Comparison of ENCODE assay signal across 7 cellular contexts in genomic region chr2:20052229-20052871, GRCh38. TPM values are rescaled to one million over a fixed set of nuclear protein-coding genes. Genes with fewer than 3 reads are reported as not detected.
DNase-seq lines count a peak whose midpoint lies in the region; ATAC-seq and TF ChIP-seq lines count a peak whose summit lies in the region.

No MANE protein-coding gene starts in this region.

- no CpG with 5 or more reads among the region's 10 CpGs for WGBS in iPS DF 6.9 (ENCODE audit: insufficient coverage, insufficient read length)

- H3K36me3 Mint-ChIP-seq in stimulated activated naive B cell treated with anti-CD40 and anti-IgM and Interleukin-4, amounts not matched to agents 10 μg/mL and 1 μg/mL and 100 μg/mL, for 72 hours = no peaks in the 10 kb centered on the region
- H3K36me3 Mint-ChIP-seq in activated T-cell treated with anti-CD3 and anti-CD28 coated beads, Interleukin-2, amount 50 U/mL, for 72 hours (ENCODE audit: insufficient read depth in 2 of 2) = peaks cover 6 to 7% of the 10 kb centered on the region in 2 donors

- H3K27ac Mint-ChIP-seq in stimulated activated naive B cell treated with anti-CD40 and anti-IgM and Interleukin-4, amounts not matched to agents 10 μg/mL and 1 μg/mL and 100 μg/mL, for 72 hours = no peak overlapping the region
- no peak overlapping the region for H3K27ac Mint-ChIP-seq in activated T-cell treated with anti-CD3 and anti-CD28 coated beads, Interleukin-2, amount 50 U/mL, for 72 hours

- POLR2A ChIA-PET in HEK293 (lab: Yijun Ruan, JAX) (interaction anchor here (1.0 to 2.1 kb wide), 5 partner anchors 11 to 395 kb away, joined by 3 to 11 read pairs (median 5); partner anchors contain the start of genes RHOB and WDR35), RWPE1 (lab: Yijun Ruan, JAX; ENCODE audit: low non-redundant PET) (interaction anchor here (0.5 to 1.9 kb wide), 3 partner anchors 10 to 19 kb away, joined by 3 to 7 read pairs (median 4); no protein-coding TSS in a partner anchor)

- peak; percentile 38 for DNase-seq in RWPE1 (ENCODE audit: low spot score)
- no peak for DNase-seq in iPS DF 6.9 (ENCODE audit: low read depth, low spot score)
- DNase-seq in stimulated activated naive B cell treated with anti-CD40 and anti-IgM and Interleukin-4, amounts not matched to agents 10 μg/mL and 1 μg/mL and 100 μg/mL, for 72 hours = no peak
- DNase-seq in activated T-cell treated with anti-CD3 and anti-CD28 coated beads, Interleukin-2, amount 50 U/mL, for 72 hours = no peak
- DNase-seq in GDM1 (lab: John Stamatoyannopoulos, UW) = no peak

- H3K27me3 Mint-ChIP-seq in stimulated activated naive B cell treated with anti-CD40 and anti-IgM and Interleukin-4, amounts not matched to agents 10 μg/mL and 1 μg/mL and 100 μg/mL, for 72 hours = peaks cover 14% of the 10 kb centered on the region in 2 donors
- peaks cover 25% of the 10 kb centered on the region for H3K27me3 Mint-ChIP-seq in activated T-cell treated with anti-CD3 and anti-CD28 coated beads, Interleukin-2, amount 50 U/mL, for 72 hours (ENCODE audit: low read depth)

- H3K36me3 ChIP-seq in HEK293 (ENCODE audit: control insufficient read depth in 2 of 2, insufficient read depth in 1 of 2, low read length in 2 of 2) = no peaks in the 10 kb centered on the region
- no peaks in the 10 kb centered on the region for H3K36me3 ChIP-seq in iPS DF 6.9 (ENCODE audit: control insufficient read depth, insufficient read depth, low read length)

- TF ChIP-seq CTCF in HEK293 (tag by site-specific recombination; IDR thresholded peaks at IDR 0.05) (no peak), RWPE1 (conservative IDR thresholded peaks at IDR 0.05; ENCODE audit: low read depth) (no peak)

- H3K27me3 ChIP-seq in iPS DF 6.9 (ENCODE audit: control insufficient read depth, insufficient read depth, low read length) = no peaks in the 10 kb centered on the region

- H3K27ac ChIP-seq in HEK293 (ENCODE audit: extremely low read depth, low read depth, low read length) (peak overlapping the region; percentile 83; the same call in 1 of the 2 replicates), RWPE1 (peak overlapping the region; percentile 97), iPS DF 6.9 (ENCODE audit: low read length) (no peak overlapping the region), temporal lobe (ENCODE audit: low read depth, low read length) (peak overlapping the region; percentile 97)

- H3K4me3 Mint-ChIP-seq in stimulated activated naive B cell treated with anti-CD40 and anti-IgM and Interleukin-4, amounts not matched to agents 10 μg/mL and 1 μg/mL and 100 μg/mL, for 72 hours = no peak overlapping the region
- no peak overlapping the region for H3K4me3 Mint-ChIP-seq in activated T-cell treated with anti-CD3 and anti-CD28 coated beads, Interleukin-2, amount 50 U/mL, for 72 hours

- peaks cover 10 to 23% of the 10 kb centered on the region in 2 donors for H3K4me1 Mint-ChIP-seq in stimulated activated naive B cell treated with anti-CD40 and anti-IgM and Interleukin-4, amounts not matched to agents 10 μg/mL and 1 μg/mL and 100 μg/mL, for 72 hours
- H3K4me1 Mint-ChIP-seq in activated T-cell treated with anti-CD3 and anti-CD28 coated beads, Interleukin-2, amount 50 U/mL, for 72 hours (ENCODE audit: low read depth) = peaks cover 29% of the 10 kb centered on the region

- H3K4me3 ChIP-seq in HEK293 (ENCODE audit: low read depth, low read length) (peak overlapping the region; percentile 75), iPS DF 6.9 (ENCODE audit: low read length) (peak overlapping the region; percentile 94; the same call in 1 of the 2 replicates)

- H3K9me3 ChIP-seq in HEK293 (ENCODE audit: control insufficient read depth, insufficient read depth, low read depth, low read length) = no peaks in the 10 kb centered on the region
- no peaks in the 10 kb centered on the region for H3K9me3 ChIP-seq in iPS DF 6.9 (ENCODE audit: control insufficient read depth, insufficient read depth, low read length)

- H3K4me1 ChIP-seq in HEK293 (ENCODE audit: control insufficient read depth, insufficient read depth, low read length) (peaks cover 7% of the 10 kb centered on the region), iPS DF 6.9 (ENCODE audit: control insufficient read depth, insufficient read depth, low read length) (no peaks in the 10 kb centered on the region)

- CTCF ChIA-PET in HEK293 (lab: Yijun Ruan, JAX) = interaction anchor here (0.5 to 3.2 kb wide), 6 partner anchors 18 to 45 kb away, joined by 3 to 14 read pairs (median 3); no protein-coding TSS in a partner anchor
- CTCF ChIA-PET in RWPE1 (lab: Yijun Ruan, JAX) = interaction anchor here (0.6 to 0.8 kb wide), 2 partner anchors 10 to 14 kb away, joined by 3 to 4 read pairs; no protein-coding TSS in a partner anchor

- H3K9me3 Mint-ChIP-seq in stimulated activated naive B cell treated with anti-CD40 and anti-IgM and Interleukin-4, amounts not matched to agents 10 μg/mL and 1 μg/mL and 100 μg/mL, for 72 hours = no peaks in the 10 kb centered on the region
- no peaks in the 10 kb centered on the region for H3K9me3 Mint-ChIP-seq in activated T-cell treated with anti-CD3 and anti-CD28 coated beads, Interleukin-2, amount 50 U/mL, for 72 hours

- no peak for ATAC-seq in stimulated activated naive B cell treated with anti-CD40 and anti-IgM and Interleukin-4, amounts not matched to agents 10 μg/mL and 1 μg/mL and 100 μg/mL, for 72 hours (replicated peaks)
- no peak for ATAC-seq in activated T-cell treated with anti-CD3 and anti-CD28 coated beads, Interleukin-2, amount 50 U/mL, for 72 hours (replicated peaks in 1 of 2)

TF ChIP-seq in HEK293, 187 proteins besides CTCF, POLR2A, EP300 and RAD21 (continues in another document):
- 0 out of 2 replicates have a peak, but pooled peaks have one; percentile 8 for TF ChIP-seq ZNF24 (tag by site-specific recombination; IDR thresholded peaks at IDR 0.05)
- TF ChIP-seq ZNF626 (tag by site-specific recombination; IDR thresholded peaks at IDR 0.05) = no peak
- TF ChIP-seq ZBTB21 (tag by site-specific recombination; IDR thresholded peaks at IDR 0.05) = no peak
- TF ChIP-seq ZNF843 (tag by site-specific recombination; IDR thresholded peaks at IDR 0.05) = 0 out of 2 replicates have a peak, but pooled peaks have one; percentile 14
- no peak for TF ChIP-seq ZFP37 (tag by site-specific recombination; IDR thresholded peaks at IDR 0.05)
- no peak for TF ChIP-seq ZBTB1 (tag by site-specific recombination; IDR thresholded peaks at IDR 0.05)
- no peak for TF ChIP-seq ZNF654 (tag by site-specific recombination; IDR thresholded peaks at IDR 0.05; ENCODE audit: low read depth)
- TF ChIP-seq GLIS1 (tag by site-specific recombination; IDR thresholded peaks at IDR 0.05) = no peak
- no peak for TF ChIP-seq ZNF146 (tag by site-specific recombination; IDR thresholded peaks at IDR 0.05)
- TF ChIP-seq SCRT2 (tag by site-specific recombination; IDR thresholded peaks at IDR 0.05) = no peak
- TF ChIP-seq OVOL3 (tag by site-specific recombination; IDR thresholded peaks at IDR 0.05) = no peak
- TF ChIP-seq ZNF362 (tag by site-specific recombination; IDR thresholded peaks at IDR 0.05) = 0 out of 2 replicates have a peak, but pooled peaks have one; percentile 15
- no peak for TF ChIP-seq ZNF596 (tag by site-specific recombination; IDR thresholded peaks at IDR 0.05)
- no peak for TF ChIP-seq RBAK (tag by site-specific recombination; IDR thresholded peaks at IDR 0.05)
- no peak for TF ChIP-seq ZNF521 (tag by site-specific recombination; IDR thresholded peaks at IDR 0.05)
- no peak for TF ChIP-seq ZNF239 (tag by site-specific recombination; IDR thresholded peaks at IDR 0.05)
- TF ChIP-seq KLF8 (tag by site-specific recombination; IDR thresholded peaks at IDR 0.05) = no peak
- TF ChIP-seq PRDM10 (tag by site-specific recombination; IDR thresholded peaks at IDR 0.05) = 0 out of 2 replicates have a peak, but pooled peaks have one; percentile 30

RNA-seq across cellular contexts. Expression of gene LAPTM4A, which starts 0.9 kb away (rescaled TPM):
- 41.6 TPM for total RNA-seq in temporal lobe
- 10 to 100 TPM; 26.0 to 33.3 TPM for total RNA-seq in activated T-cell treated with anti-CD3 and anti-CD28 coated beads, Interleukin-2, amount 50 U/mL, for 72 hours

RNA-seq across cellular contexts. Expression of gene MATN3, which starts 39.9 kb away (rescaled TPM):
- 2.0 TPM for total RNA-seq in temporal lobe
- total RNA-seq in activated T-cell treated with anti-CD3 and anti-CD28 coated beads, Interleukin-2, amount 50 U/mL, for 72 hours = not detected
